1 cellular context compared by ENCODE assay signal in genomic region chr1:41246568-41246967, GRCh38.
TF ChIP-seq lines count a peak whose summit lies in the region.

No MANE protein-coding gene starts in this region.

TF ChIP-seq in K562, 482 proteins besides CTCF, POLR2A, EP300 and RAD21 (continues in another document):
- TF ChIP-seq PRPF4 (IDR thresholded peaks at IDR 0.05; ENCODE audit: insufficient read depth, low read depth, low read length, poor library complexity, severe bottlenecking) = no peak
- no peak for TF ChIP-seq SMAD3 (CRISPR knock-in tag; conservative IDR thresholded peaks at IDR 0.05)
- peak; percentile 92 for TF ChIP-seq NFE2 (IDR thresholded peaks at IDR 0.05; ENCODE audit: low read depth)
- TF ChIP-seq ZNF146 (CRISPR knock-in tag; IDR thresholded peaks at IDR 0.05; ENCODE audit: unreplicated experiment) = no peak
- TF ChIP-seq, protein P1, sequence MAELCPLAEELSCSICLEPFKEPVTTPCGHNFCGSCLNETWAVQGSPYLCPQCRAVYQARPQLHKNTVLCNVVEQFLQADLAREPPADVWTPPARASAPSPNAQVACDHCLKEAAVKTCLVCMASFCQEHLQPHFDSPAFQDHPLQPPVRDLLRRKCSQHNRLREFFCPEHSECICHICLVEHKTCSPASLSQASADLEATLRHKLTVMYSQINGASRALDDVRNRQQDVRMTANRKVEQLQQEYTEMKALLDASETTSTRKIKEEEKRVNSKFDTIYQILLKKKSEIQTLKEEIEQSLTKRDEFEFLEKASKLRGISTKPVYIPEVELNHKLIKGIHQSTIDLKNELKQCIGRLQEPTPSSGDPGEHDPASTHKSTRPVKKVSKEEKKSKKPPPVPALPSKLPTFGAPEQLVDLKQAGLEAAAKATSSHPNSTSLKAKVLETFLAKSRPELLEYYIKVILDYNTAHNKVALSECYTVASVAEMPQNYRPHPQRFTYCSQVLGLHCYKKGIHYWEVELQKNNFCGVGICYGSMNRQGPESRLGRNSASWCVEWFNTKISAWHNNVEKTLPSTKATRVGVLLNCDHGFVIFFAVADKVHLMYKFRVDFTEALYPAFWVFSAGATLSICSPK (IDR thresholded peaks at IDR 0.05; ENCODE audit: borderline replicate concordance) = no peak
- no peak for TF ChIP-seq ILF3 (IDR thresholded peaks at IDR 0.05; ENCODE audit: borderline replicate concordance)
- no peak for TF ChIP-seq CBX1 (IDR thresholded peaks at IDR 0.05; ENCODE audit: low read depth)
- no peak for TF ChIP-seq ZNF354B (CRISPR knock-in tag; IDR thresholded peaks at IDR 0.05)
- TF ChIP-seq ARID1B (IDR thresholded peaks at IDR 0.05) = peak; percentile 48
- TF ChIP-seq ZNF316 (IDR thresholded peaks at IDR 0.05) = peak; percentile 94
- 0 out of 2 replicates have a peak, but pooled peaks have one; percentile 9 for TF ChIP-seq ZBTB40 (IDR thresholded peaks at IDR 0.05)
- no peak for TF ChIP-seq ZBTB40 (CRISPR knock-in tag; IDR thresholded peaks at IDR 0.05)
- TF ChIP-seq ZNF407 (IDR thresholded peaks at IDR 0.05; ENCODE audit: low read depth) = no peak
- TF ChIP-seq SMARCA4 (IDR thresholded peaks at IDR 0.05) = peak; percentile 62
- no peak for TF ChIP-seq ZNF277 (CRISPR knock-in tag; IDR thresholded peaks at IDR 0.05; ENCODE audit: borderline replicate concordance)
- no peak for TF ChIP-seq CHCHD3 (CRISPR knock-in tag; IDR thresholded peaks at IDR 0.05)
- TF ChIP-seq SIN3B (IDR thresholded peaks at IDR 0.05; ENCODE audit: low read depth) = no peak
- no peak for TF ChIP-seq LCOR (CRISPR knock-in tag; IDR thresholded peaks at IDR 0.05)
- no peak for TF ChIP-seq HMGN3 (IDR thresholded peaks at IDR 0.05; ENCODE audit: borderline replicate concordance, extremely low read depth, insufficient read length, low read depth, low read length)
- peak; percentile 84 for TF ChIP-seq ZSCAN29 (IDR thresholded peaks at IDR 0.05)
- no peak for TF ChIP-seq ZNF609 (CRISPR knock-in tag; IDR thresholded peaks at IDR 0.05; ENCODE audit: borderline replicate concordance)
- no peak for TF ChIP-seq STAT5A (IDR thresholded peaks at IDR 0.05; ENCODE audit: borderline replicate concordance, low read length)
- TF ChIP-seq, protein P2, sequence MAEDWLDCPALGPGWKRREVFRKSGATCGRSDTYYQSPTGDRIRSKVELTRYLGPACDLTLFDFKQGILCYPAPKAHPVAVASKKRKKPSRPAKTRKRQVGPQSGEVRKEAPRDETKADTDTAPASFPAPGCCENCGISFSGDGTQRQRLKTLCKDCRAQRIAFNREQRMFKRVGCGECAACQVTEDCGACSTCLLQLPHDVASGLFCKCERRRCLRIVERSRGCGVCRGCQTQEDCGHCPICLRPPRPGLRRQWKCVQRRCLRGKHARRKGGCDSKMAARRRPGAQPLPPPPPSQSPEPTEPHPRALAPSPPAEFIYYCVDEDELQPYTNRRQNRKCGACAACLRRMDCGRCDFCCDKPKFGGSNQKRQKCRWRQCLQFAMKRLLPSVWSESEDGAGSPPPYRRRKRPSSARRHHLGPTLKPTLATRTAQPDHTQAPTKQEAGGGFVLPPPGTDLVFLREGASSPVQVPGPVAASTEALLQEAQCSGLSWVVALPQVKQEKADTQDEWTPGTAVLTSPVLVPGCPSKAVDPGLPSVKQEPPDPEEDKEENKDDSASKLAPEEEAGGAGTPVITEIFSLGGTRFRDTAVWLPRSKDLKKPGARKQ (CRISPR knock-in tag; IDR thresholded peaks at IDR 0.05) = no peak
- TF ChIP-seq TCFL5 (CRISPR knock-in tag; conservative IDR thresholded peaks at IDR 0.05) = no peak
- TF ChIP-seq FIP1L1 (IDR thresholded peaks at IDR 0.05; ENCODE audit: low read depth, low read length, poor library complexity, severe bottlenecking) = no peak
- no peak for TF ChIP-seq EGR1 (conservative IDR thresholded peaks at IDR 0.05)
